ENCODE assay signal across 1 cellular context in the genomic region with DNA sequence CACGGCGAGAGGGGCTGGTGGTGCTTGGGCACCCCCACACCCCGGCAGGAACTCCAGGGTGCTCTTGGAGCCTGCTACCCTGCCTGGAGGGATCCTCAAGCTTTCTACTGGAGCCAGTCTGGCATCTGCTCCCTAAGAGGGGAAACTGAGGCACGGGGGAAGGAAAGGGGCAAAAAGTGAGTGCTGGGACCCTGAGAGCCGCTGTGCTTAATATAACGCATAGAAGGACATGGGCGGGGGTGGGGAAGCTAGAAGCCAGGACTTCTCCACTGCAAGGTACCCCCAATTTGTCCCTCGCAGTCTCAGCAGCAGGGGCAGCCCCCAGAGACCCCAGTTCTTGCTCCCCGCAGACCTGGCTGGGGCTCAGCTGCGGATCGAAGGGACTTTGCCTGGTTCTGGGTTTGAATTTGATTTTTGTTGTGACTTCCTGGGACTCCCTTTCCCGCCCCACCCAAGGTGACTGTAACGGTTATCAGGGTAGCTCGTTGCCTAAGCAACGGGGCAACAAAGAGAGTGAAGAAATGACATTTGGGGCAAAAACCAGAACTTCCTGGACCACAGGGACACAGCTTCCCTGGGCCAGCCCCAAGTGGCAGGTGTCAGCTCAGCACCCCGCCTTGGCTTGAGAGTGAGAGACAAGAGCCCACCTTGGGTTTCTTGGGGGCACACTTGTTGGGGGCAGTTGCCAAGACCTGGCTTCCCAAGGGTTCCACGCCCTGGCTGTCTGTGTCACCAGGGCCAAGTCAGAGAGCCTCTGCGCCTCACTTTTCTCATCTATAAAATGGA.
TF ChIP-seq lines count a peak whose summit lies in the region.

No MANE protein-coding gene starts in this region.

TF ChIP-seq in endothelial cell of umbilical vein, 7 proteins besides CTCF, POLR2A, EP300 and RAD21:
- TF ChIP-seq JUN (IDR thresholded peaks at IDR 0.05; ENCODE audit: borderline replicate concordance, insufficient read depth, insufficient read length, low read depth) (no peak), POLR2AphosphoS5 (IDR thresholded peaks at IDR 0.05; ENCODE audit: insufficient read depth, low read depth, low read length) (no peak), MYC (IDR thresholded peaks at IDR 0.05; ENCODE audit: low read depth, low read length) (no peak), EZH2 (IDR thresholded peaks at IDR 0.05; ENCODE audit: borderline replicate concordance, low read depth, low read length, severe bottlenecking) (no peak), GATA2 (IDR thresholded peaks at IDR 0.05; ENCODE audit: insufficient read depth, insufficient read length, low read depth, low read length) (no peak), FOS (IDR thresholded peaks at IDR 0.05; ENCODE audit: borderline replicate concordance, insufficient read depth, low read length) (no peak)
- TF ChIP-seq, protein P1, sequence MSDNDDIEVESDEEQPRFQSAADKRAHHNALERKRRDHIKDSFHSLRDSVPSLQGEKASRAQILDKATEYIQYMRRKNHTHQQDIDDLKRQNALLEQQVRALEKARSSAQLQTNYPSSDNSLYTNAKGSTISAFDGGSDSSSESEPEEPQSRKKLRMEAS (IDR thresholded peaks at IDR 0.05; ENCODE audit: insufficient read depth, insufficient read length): no peak
